Comparison of ENCODE assay signal across 10 cellular contexts in genomic region chr11:102920118-102920684, GRCh38. TPM values are rescaled to one million over a fixed set of nuclear protein-coding genes. Genes with fewer than 3 reads are reported as not detected.
DNase-seq lines count a peak whose midpoint lies in the region; ATAC-seq lines count a peak whose summit lies in the region.
"Had no signal": no experiment of that assay in that cellular context is flagged by ENCODE, and none has a peak within 500 bp of the region (broad histone marks: within the 10 kb centered on the region; RNA-seq: fewer than 3 reads in every experiment).

No MANE protein-coding gene starts in this region.

- peak overlapping the region in 1 of 2 donors; percentile 17 for H3K4me3 Mint-ChIP-seq in stimulated activated naive B cell treated with anti-CD40 and anti-IgM and Interleukin-4, amounts not matched to agents 10 μg/mL and 1 μg/mL and 100 μg/mL, for 72 hours
- no peak overlapping the region for H3K4me3 Mint-ChIP-seq in activated T-cell treated with anti-CD3 and anti-CD28 coated beads, Interleukin-2, amount 50 U/mL, for 4 hours

- ATAC-seq in Right ventricle myocardium inferior (peak; percentile 46), HG02870 (IDR thresholded peaks at IDR 0.05; ENCODE audit: unreplicated experiment) (peak; percentile 87)
- ATAC-seq in stimulated activated naive B cell treated with anti-CD40 and anti-IgM and Interleukin-4, amounts not matched to agents 10 μg/mL and 1 μg/mL and 100 μg/mL, for 72 hours (replicated peaks): peak; percentile 97 to 98
- no peak for ATAC-seq in activated T-cell treated with anti-CD3 and anti-CD28 coated beads, Interleukin-2, amount 50 U/mL, for 4 hours

- no peak for DNase-seq in Right ventricle myocardium inferior (ENCODE audit: missing footprints)
- DNase-seq in cardiac septum (ENCODE audit: low spot score): no peak
- DNase-seq in NAMALWA (ENCODE audit: low spot score): peak; percentile 9
- DNase-seq in stimulated activated naive B cell treated with anti-CD40 and anti-IgM and Interleukin-4, amounts not matched to agents 10 μg/mL and 1 μg/mL and 100 μg/mL, for 72 hours: no peak
- no peak for DNase-seq in activated naive CD4-positive, alpha-beta T cell (lab: John Stamatoyannopoulos, UW)
- DNase-seq in HuH-7.5 (ENCODE audit: low spot score): no peak
- no peak for DNase-seq in activated T-cell treated with anti-CD3 and anti-CD28 coated beads, Interleukin-2, amount 50 U/mL, for 4 hours
- DNase-seq: NCI-H2227 treated with DMSO at 0.1 percent for 48 hours had no signal

- peak overlapping the region; percentile 22 for H3K27ac Mint-ChIP-seq in stimulated activated naive B cell treated with anti-CD40 and anti-IgM and Interleukin-4, amounts not matched to agents 10 μg/mL and 1 μg/mL and 100 μg/mL, for 72 hours
- H3K27ac Mint-ChIP-seq: progenitor cell of endocrine pancreas had no signal

- intact Hi-C loops in Right ventricle myocardium inferior (cut with DNase I): no loop called here
- intact Hi-C loops in cardiac septum (cut with DNase I): no loop called here

- H3K36me3 Mint-ChIP-seq in stimulated activated naive B cell treated with anti-CD40 and anti-IgM and Interleukin-4, amounts not matched to agents 10 μg/mL and 1 μg/mL and 100 μg/mL, for 72 hours: no peaks in the 10 kb centered on the region
- H3K36me3 Mint-ChIP-seq in activated T-cell treated with anti-CD3 and anti-CD28 coated beads, Interleukin-2, amount 50 U/mL, for 4 hours (ENCODE audit: insufficient read depth): no peaks in the 10 kb centered on the region

- H3K27me3 Mint-ChIP-seq in stimulated activated naive B cell treated with anti-CD40 and anti-IgM and Interleukin-4, amounts not matched to agents 10 μg/mL and 1 μg/mL and 100 μg/mL, for 72 hours: peaks cover 21 to 35% of the 10 kb centered on the region in 2 donors
- H3K27me3 Mint-ChIP-seq in activated T-cell treated with anti-CD3 and anti-CD28 coated beads, Interleukin-2, amount 50 U/mL, for 4 hours (ENCODE audit: low read depth): peaks cover 9% of the 10 kb centered on the region
- H3K27me3 Mint-ChIP-seq: progenitor cell of endocrine pancreas had no signal

- peaks cover 10 to 19% of the 10 kb centered on the region in 2 donors for H3K4me1 Mint-ChIP-seq in stimulated activated naive B cell treated with anti-CD40 and anti-IgM and Interleukin-4, amounts not matched to agents 10 μg/mL and 1 μg/mL and 100 μg/mL, for 72 hours
- peaks cover 5% of the 10 kb centered on the region for H3K4me1 Mint-ChIP-seq in activated T-cell treated with anti-CD3 and anti-CD28 coated beads, Interleukin-2, amount 50 U/mL, for 4 hours (ENCODE audit: low read depth)

- H3K9me3 Mint-ChIP-seq in stimulated activated naive B cell treated with anti-CD40 and anti-IgM and Interleukin-4, amounts not matched to agents 10 μg/mL and 1 μg/mL and 100 μg/mL, for 72 hours: no peaks in the 10 kb centered on the region
- H3K9me3 Mint-ChIP-seq in activated T-cell treated with anti-CD3 and anti-CD28 coated beads, Interleukin-2, amount 50 U/mL, for 4 hours: no peaks in the 10 kb centered on the region

RNA-seq across cellular contexts. Expression of gene MMP13, which starts 35.3 kb away (rescaled TPM):
- total RNA-seq in Right ventricle myocardium inferior (not detected), cardiac septum (not detected)
- total RNA-seq in activated T-cell treated with anti-CD3 and anti-CD28 coated beads, Interleukin-2, amount 50 U/mL, for 4 hours: not detected
- total RNA-seq: progenitor cell of endocrine pancreas had no signal

RNA-seq across cellular contexts. Expression of gene MMP12, which starts 45.4 kb away (rescaled TPM):
- total RNA-seq in Right ventricle myocardium inferior (not detected), cardiac septum (not detected)
- not detected for total RNA-seq in activated T-cell treated with anti-CD3 and anti-CD28 coated beads, Interleukin-2, amount 50 U/mL, for 4 hours
- total RNA-seq: progenitor cell of endocrine pancreas had no signal

Comparison
In these comparisons a context has a peak if more than half of its experiments do, and no peak if none do; other contexts are left out.
1. ATAC-seq: peak in Right ventricle myocardium inferior (single experiment), HG02870 (single experiment) and stimulated activated naive B cell treated with anti-CD40 and anti-IgM and Interleukin-4, amounts not matched to agents 10 μg/mL and 1 μg/mL and 100 μg/mL, for 72 hours (2 of 2); none in activated T-cell treated with anti-CD3 and anti-CD28 coated beads, Interleukin-2, amount 50 U/mL, for 4 hours (0 of 2).